In the genomic region with DNA sequence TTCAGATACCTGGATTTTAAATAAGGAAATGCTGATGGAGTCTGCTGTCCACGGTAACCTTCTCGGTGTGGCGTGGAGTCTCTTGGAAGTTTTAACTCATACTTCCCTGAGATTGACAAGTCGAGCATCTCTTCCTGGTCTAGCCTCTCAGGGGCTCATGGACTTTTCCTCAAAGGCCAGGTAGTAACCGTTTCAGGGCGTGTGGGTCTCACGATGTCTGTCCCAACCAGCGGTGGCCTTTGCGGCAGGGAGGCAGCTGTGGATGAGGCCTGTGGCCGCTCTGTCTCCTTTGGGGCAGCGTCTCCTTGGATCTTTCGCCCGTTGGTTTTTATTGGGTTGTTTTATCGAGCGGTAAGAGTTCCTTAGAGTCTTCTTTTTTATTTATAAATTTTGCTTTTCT, we compare ENCODE assay signal across 22 cellular contexts. TPM values are rescaled to one million over a fixed set of nuclear protein-coding genes. Genes with fewer than 3 reads are reported as not detected.
"Had no signal": no experiment of that assay in that cellular context is flagged by ENCODE, and none has a peak within 500 bp of the region (broad histone marks: within the 10 kb centered on the region; RNA-seq: fewer than 3 reads in every experiment).

No MANE protein-coding gene starts in this region.

- H3K4me3 ChIP-seq: coronary artery, left ventricle myocardium inferior, lower lobe of right lung, smooth muscle cell, tibial artery, upper lobe of left lung, vagina had no signal

- H3K9me3 ChIP-seq: left ventricle myocardium inferior, lower lobe of right lung, neutrophil, tibial artery, upper lobe of left lung, vagina had no signal

- FAIRE-seq: endothelial cell of umbilical vein, keratinocyte had no signal

- H3K4me3 Mint-ChIP-seq: endodermal cell; immature natural killer cell; mesothelial cell of epicardium; natural killer cell treated with Interleukin-12 subunit alpha and Interleukin-12 subunit beta and Interleukin-15 and Interleukin-18, amount 100 ng/mL, for 72 hours; stimulated activated naive CD8-positive, alpha-beta T cell treated with anti-CD3 and anti-CD28 coated beads, Interleukin-15, Interleukin-2, amounts not matched to agents 100 ng/mL and 50 ng/mL, for 24 hours had no signal

- H3K4me1 ChIP-seq: foreskin keratinocyte, left ventricle myocardium inferior, lower lobe of right lung, tibial artery, upper lobe of left lung, vagina had no signal

- H3K4me1 Mint-ChIP-seq: endodermal cell, mesothelial cell of epicardium had no signal

- H3K27ac Mint-ChIP-seq: endodermal cell; mesothelial cell of epicardium; natural killer cell treated with Interleukin-12 subunit alpha and Interleukin-12 subunit beta and Interleukin-15 and Interleukin-18, amount 100 ng/mL, for 72 hours; stimulated activated naive CD8-positive, alpha-beta T cell treated with anti-CD3 and anti-CD28 coated beads, Interleukin-15, Interleukin-2, amounts not matched to agents 100 ng/mL and 50 ng/mL, for 24 hours had no signal

- H3K4me2 ChIP-seq: smooth muscle cell had no signal

- H3K27me3 ChIP-seq: foreskin keratinocyte, neutrophil, tibial artery, upper lobe of left lung, vagina had no signal

- DNase-seq: effector CD4-positive, alpha-beta T cell; endodermal cell; erythroblast; foreskin keratinocyte; immature natural killer cell; left cardiac atrium; left ventricle myocardium inferior; tibial artery; upper lobe of left lung had no signal

- H3K27ac ChIP-seq: coronary artery, foreskin keratinocyte, left ventricle myocardium inferior, lower lobe of right lung, neutrophil, tibial artery, upper lobe of left lung, vagina had no signal

- H3K27me3 Mint-ChIP-seq: memory B cell; natural killer cell treated with Interleukin-12 subunit alpha and Interleukin-12 subunit beta and Interleukin-15 and Interleukin-18, amount 100 ng/mL, for 72 hours; stimulated activated naive CD8-positive, alpha-beta T cell treated with anti-CD3 and anti-CD28 coated beads, Interleukin-15, Interleukin-2, amounts not matched to agents 100 ng/mL and 50 ng/mL, for 24 hours had no signal

- ATAC-seq: foreskin keratinocyte; left cardiac atrium; natural killer cell treated with Interleukin-12 subunit alpha and Interleukin-12 subunit beta and Interleukin-15 and Interleukin-18, amount 100 ng/mL, for 72 hours; right cardiac atrium had no signal

- H3K9me3 Mint-ChIP-seq: endodermal cell; memory B cell; mesothelial cell of epicardium; natural killer cell treated with Interleukin-12 subunit alpha and Interleukin-12 subunit beta and Interleukin-15 and Interleukin-18, amount 100 ng/mL, for 72 hours; stimulated activated naive CD8-positive, alpha-beta T cell treated with anti-CD3 and anti-CD28 coated beads, Interleukin-15, Interleukin-2, amounts not matched to agents 100 ng/mL and 50 ng/mL, for 24 hours had no signal

RNA-seq across cellular contexts. Expression of a gene that starts 48.2 kb away (rescaled TPM):
- total RNA-seq: osteoblast, smooth muscle cell had no signal
- polyA plus RNA-seq: smooth muscle cell had no signal
